11 cellular contexts compared by ENCODE assay signal in genomic region chr12:79164890-79165289, GRCh38.
"Had no signal": no experiment of that assay in that cellular context is flagged by ENCODE, and none has a peak within 500 bp of the region (broad histone marks: within the 10 kb centered on the region; RNA-seq: fewer than 3 reads in every experiment).

No MANE protein-coding gene starts in this region.

- H3K4me2 ChIP-seq: GM23338 had no signal

- H3K9me3 Mint-ChIP-seq: HFFc6 had no signal

- H3K9me3 ChIP-seq: HAP-1 had no signal

- H3K27ac ChIP-seq: GM23248 had no signal

- H3K9ac ChIP-seq: GM23248 had no signal

- H3K4me3 ChIP-seq: GM23248, GM23338, HAP-1 had no signal

- H3K27ac Mint-ChIP-seq: GM23338, H9, HFFc6 had no signal

- ATAC-seq: GM23338, HCT116 had no signal

- FAIRE-seq: H1, H54 had no signal

- H3K36me3 ChIP-seq: HAP-1 had no signal

- H3K4me1 ChIP-seq: HAP-1 had no signal

- H3K4me3 Mint-ChIP-seq: GM23338, H9, HFFc6 had no signal

- H2AFZ ChIP-seq: GM23248, GM23338 had no signal

- H3K4me1 Mint-ChIP-seq: GM23338 had no signal

- DNase-seq: GM23248, GOT3, H7, H9, HCEC 1CT, HFFc6 had no signal
